In genomic region chr10:49160110-49160509, GRCh38 we compare ENCODE assay signal across 39 cellular contexts. TPM values are rescaled to one million over a fixed set of nuclear protein-coding genes. Genes with fewer than 3 reads are reported as not detected.
"Had no signal": no experiment of that assay in that cellular context is flagged by ENCODE, and none has a peak within 500 bp of the region (broad histone marks: within the 10 kb centered on the region; RNA-seq: fewer than 3 reads in every experiment).

No MANE protein-coding gene starts in this region.

- H3K27me3 ChIP-seq: MG63 had no signal

- H3K9me3 ChIP-seq: MG63 had no signal

- H3K4me3 ChIP-seq: MG63 had no signal

- H3K36me3 ChIP-seq: MG63 had no signal

- DNase-seq: Karpas-422, Kasumi-1, MG63, MM.1S, MV-4-11, NCI-H1048, NCI-H1092, NCI-H1092 treated with DMSO at 0.1 percent for 48 hours, NCI-H1105, NCI-H1105 treated with DMSO at 0.1 percent for 48 hours, NCI-H1417, NCI-H1417 treated with DMSO at 0.1 percent for 48 hours, NCI-H1436, NCI-H1436 treated with DMSO at 0.1 percent for 48 hours, NCI-H1694, NCI-H1694 treated with DMSO at 0.1 percent for 48 hours, NCI-H187, NCI-H187 treated with DMSO at 0.1 percent for 48 hours, NCI-H1930, NCI-H2029, NCI-H2029 treated with DMSO at 0.1 percent for 48 hours, NCI-H2081, NCI-H2081 treated with DMSO at 0.1 percent for 48 hours, NCI-H2107, NCI-H2171, NCI-H2171 treated with DMSO at 0.1 percent for 48 hours, NCI-H2227 treated with DMSO at 0.1 percent for 48 hours, NCI-H226, NCI-H345, NCI-H446, NCI-H446 treated with DMSO at 0.1 percent for 48 hours, NCI-H510A, NCI-H510A treated with DMSO at 0.1 percent for 48 hours, NCI-H524, NCI-H524 treated with DMSO at 0.1 percent for 48 hours had no signal

RNA-seq across cellular contexts. Expression of gene FAM170B, which starts 26.3 kb away (rescaled TPM):
- total RNA-seq: LHCN-M2, M059J, MCF 10A, NCI-H460 had no signal

RNA-seq across cellular contexts. Expression of gene TMEM273, which starts 28.1 kb away (rescaled TPM):
- total RNA-seq: LHCN-M2, M059J, MCF 10A, NCI-H460 had no signal

RNA-seq across cellular contexts. Expression of gene VSTM4, which starts 44.8 kb away (rescaled TPM):
- total RNA-seq: M059J, MCF 10A, NCI-H460 had no signal
